Comparison of ENCODE assay signal across 1 cellular context in genomic region chr13:73058741-73059459, GRCh38.
TF ChIP-seq lines count a peak whose summit lies in the region.

TSS of gene KLF5 (plus strand) at chr13:73059005. CDS start at chr13:73059328, 323 bp downstream.

TF ChIP-seq in HepG2, 621 proteins besides CTCF, POLR2A, EP300 and RAD21 (continued from another document and continues in another):
- TF ChIP-seq ZNF468 (CRISPR knock-in tag; IDR thresholded peaks at IDR 0.05) (0 out of 2 replicates have a peak, but pooled peaks have one; percentile 28), ZNF780A (CRISPR knock-in tag; IDR thresholded peaks at IDR 0.05) (peak; percentile 85; the same call in 1 of the 2 replicates), CHCHD3 (CRISPR knock-in tag; IDR thresholded peaks at IDR 0.05) (peak; percentile 53; the same call in 1 of the 2 replicates), ZFP36 (IDR thresholded peaks at IDR 0.05; ENCODE audit: borderline replicate concordance, low read depth, low read length, partially characterized antibody) (no peak), ZNF564 (CRISPR knock-in tag; IDR thresholded peaks at IDR 0.05) (no peak), ZNF7 (CRISPR knock-in tag; IDR thresholded peaks at IDR 0.05) (no peak), TFDP1 (CRISPR knock-in tag; IDR thresholded peaks at IDR 0.05; ENCODE audit: borderline replicate concordance) (peak; percentile 93; the same call in 1 of the 2 replicates), ZNF781 (CRISPR knock-in tag; IDR thresholded peaks at IDR 0.05; ENCODE audit: borderline replicate concordance, not compliant biosample characterization) (peak; percentile 37), TEF (CRISPR knock-in tag; IDR thresholded peaks at IDR 0.05) (no peak), DMAP1 (CRISPR knock-in tag; IDR thresholded peaks at IDR 0.05) (peak; percentile 56; the same call in 1 of the 2 replicates), ZNF770 (CRISPR knock-in tag; IDR thresholded peaks at IDR 0.05) (peak; percentile 15; the same call in 1 of the 2 replicates), KDM5B (CRISPR knock-in tag; IDR thresholded peaks at IDR 0.05; ENCODE audit: borderline replicate concordance) (peak; percentile 78; the same call in 1 of the 2 replicates), ZNF766 (CRISPR knock-in tag; IDR thresholded peaks at IDR 0.05; ENCODE audit: borderline replicate concordance) (peak; percentile 43; the same call in 1 of the 2 replicates), ELK4 (CRISPR knock-in tag; IDR thresholded peaks at IDR 0.05; ENCODE audit: borderline replicate concordance) (no peak), ZFP1 (CRISPR knock-in tag; IDR thresholded peaks at IDR 0.05) (no peak), BHLHE40 (IDR thresholded peaks at IDR 0.05; ENCODE audit: low read length) (no peak), GPBP1L1 (CRISPR knock-in tag; IDR thresholded peaks at IDR 0.05) (no peak), TFDP2 (CRISPR knock-in tag; IDR thresholded peaks at IDR 0.05) (peak; percentile 74; the same call in 1 of the 2 replicates), ZNF580 (CRISPR knock-in tag; IDR thresholded peaks at IDR 0.05; ENCODE audit: borderline replicate concordance, low read depth) (peak; percentile 72; the same call in 1 of the 2 replicates), PBX3 (CRISPR knock-in tag; IDR thresholded peaks at IDR 0.05; ENCODE audit: borderline replicate concordance) (peak; percentile 98), ZNF674 (CRISPR knock-in tag; IDR thresholded peaks at IDR 0.05; ENCODE audit: low read depth) (0 out of 2 replicates have a peak, but pooled peaks have one; percentile 43), ZNF275 (CRISPR knock-in tag; IDR thresholded peaks at IDR 0.05; ENCODE audit: borderline replicate concordance) (peak; percentile 66; the same call in 1 of the 2 replicates), ZNF225 (CRISPR knock-in tag; IDR thresholded peaks at IDR 0.05) (peak; percentile 80; the same call in 1 of the 2 replicates), SP5 (CRISPR knock-in tag; IDR thresholded peaks at IDR 0.05; ENCODE audit: borderline replicate concordance, low read depth) (peak; percentile 69; the same call in 1 of the 2 replicates), NR2C2 (CRISPR knock-in tag; IDR thresholded peaks at IDR 0.05; ENCODE audit: borderline replicate concordance) (no peak), RAD51 (IDR thresholded peaks at IDR 0.05; ENCODE audit: borderline replicate concordance) (no peak), ZNF672 (CRISPR knock-in tag; IDR thresholded peaks at IDR 0.05) (no peak), ZNF558 (CRISPR knock-in tag; IDR thresholded peaks at IDR 0.05; ENCODE audit: borderline replicate concordance) (0 out of 2 replicates have a peak, but pooled peaks have one; percentile 64), DDIT3 (CRISPR knock-in tag; IDR thresholded peaks at IDR 0.05) (no peak), ZNF549 (CRISPR knock-in tag; IDR thresholded peaks at IDR 0.05) (no peak), MTF1 (CRISPR knock-in tag; IDR thresholded peaks at IDR 0.05) (no peak), BORCS8-MEF2B (CRISPR knock-in tag; IDR thresholded peaks at IDR 0.05) (peak; percentile 50), ZNF746 (CRISPR knock-in tag; IDR thresholded peaks at IDR 0.05) (0 out of 2 replicates have a peak, but pooled peaks have one; percentile 30), PPARG (CRISPR knock-in tag; conservative IDR thresholded peaks at IDR 0.05) (no peak), ZNF891 (CRISPR knock-in tag; IDR thresholded peaks at IDR 0.05) (no peak), POGK (CRISPR knock-in tag; conservative IDR thresholded peaks at IDR 0.05) (peak; percentile 64; the same call in 1 of the 2 replicates), HOXA3 (CRISPR knock-in tag; IDR thresholded peaks at IDR 0.05) (no peak; the same call in none of the 2 replicates), SNAPC2 (CRISPR knock-in tag; IDR thresholded peaks at IDR 0.05) (no peak), ZNF282 (IDR thresholded peaks at IDR 0.05; ENCODE audit: partially characterized antibody) (no peak), ZNF280B (CRISPR knock-in tag; IDR thresholded peaks at IDR 0.05; ENCODE audit: borderline replicate concordance) (no peak), ZBTB3 (CRISPR knock-in tag; IDR thresholded peaks at IDR 0.05; ENCODE audit: borderline replicate concordance, low read depth) (no peak), JUND (CRISPR knock-in tag; IDR thresholded peaks at IDR 0.05) (no peak), POGZ (CRISPR knock-in tag; IDR thresholded peaks at IDR 0.05) (peak; percentile 39; the same call in 1 of the 2 replicates)
